ENCODE assay signal across 13 cellular contexts in the genomic region with DNA sequence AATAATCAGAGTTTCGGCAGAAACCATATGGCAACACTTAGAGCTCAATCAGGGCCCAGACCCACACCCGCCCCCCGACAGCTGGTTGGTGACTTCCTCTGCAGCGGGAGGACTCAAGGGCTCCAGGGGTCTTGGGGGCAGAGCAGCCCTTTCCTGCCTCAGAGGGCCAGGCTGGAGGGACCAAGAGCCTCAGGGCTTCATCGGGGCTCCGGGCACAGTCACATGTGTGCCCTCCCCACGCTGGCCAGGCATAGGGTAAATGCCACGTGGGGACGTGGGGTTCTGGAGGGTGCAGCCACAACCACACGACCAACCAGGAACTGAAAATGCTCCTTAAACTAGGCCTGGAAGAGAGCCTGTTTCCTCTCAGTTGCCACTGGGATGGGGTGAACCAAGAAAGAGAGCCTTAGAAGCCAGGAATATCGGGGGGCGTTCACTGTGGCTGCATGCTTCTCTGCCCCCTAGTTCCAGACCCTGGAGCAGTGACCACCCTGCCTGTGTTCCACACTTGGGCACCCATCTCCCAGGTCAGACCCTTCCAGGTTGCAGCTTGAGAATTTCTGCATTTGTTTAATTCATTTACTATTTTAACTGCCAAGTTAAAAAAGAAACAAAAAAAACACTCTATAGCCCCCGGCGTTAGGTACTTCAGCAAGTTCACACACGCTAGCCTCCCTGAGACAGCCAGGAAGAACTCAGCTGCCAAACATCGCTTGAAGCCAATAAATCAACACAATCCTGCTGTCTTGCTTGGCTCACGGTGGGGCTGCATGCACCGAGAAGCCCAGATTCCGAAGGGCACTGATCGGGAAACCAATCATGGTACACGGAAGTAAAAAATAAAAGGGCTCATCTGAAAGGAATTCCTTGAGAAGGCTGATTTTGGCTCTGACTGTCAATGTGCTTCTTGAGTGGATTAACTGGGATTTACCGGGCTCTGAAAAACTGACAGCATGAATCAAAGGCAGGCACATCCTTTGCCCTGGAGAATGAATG. TPM values are rescaled to one million over a fixed set of nuclear protein-coding genes. Genes with fewer than 3 reads are reported as not detected.
A peak's percentile ranks its signal among the peaks of the same experiment; 100 is the strongest.
DNase-seq lines count a peak whose midpoint lies in the region; ATAC-seq, FAIRE-seq and TF ChIP-seq lines count a peak whose summit lies in the region.
"Had no signal": no experiment of that assay in that cellular context is flagged by ENCODE, and none has a peak within 500 bp of the region (broad histone marks: within the 10 kb centered on the region; RNA-seq: fewer than 3 reads in every experiment).

No MANE protein-coding gene starts in this region.

- H3K36me3 ChIP-seq in osteoblast (ENCODE audit: insufficient read depth, low read length): no peaks in the 10 kb centered on the region
- H3K36me3 ChIP-seq: neutrophil had no signal

- no peak overlapping the region for H3K27ac ChIP-seq in osteoblast (ENCODE audit: low read depth, low read length)
- H3K27ac ChIP-seq: neutrophil had no signal

- H2AFZ ChIP-seq in osteoblast (ENCODE audit: low read length): peak overlapping the region; percentile 56

- peaks cover 5% of the 10 kb centered on the region for H3K9me3 Mint-ChIP-seq in chondrocyte (ENCODE audit: low read depth)

- H3K4me3 Mint-ChIP-seq in chondrocyte (ENCODE audit: unreplicated experiment): no peak overlapping the region
- H3K4me3 Mint-ChIP-seq: stimulated activated naive CD8-positive, alpha-beta T cell treated with anti-CD3 and anti-CD28 coated beads, Interleukin-15, amount 100 ng/mL, for 72 hours had no signal

- intact Hi-C loops in left colon (cut with DNase I, micrococcal nuclease): no loop called here

- no peaks in the 10 kb centered on the region for H3K4me1 ChIP-seq in osteoblast (ENCODE audit: insufficient read depth, low read length)

- peaks cover 2% of the 10 kb centered on the region for H3K36me3 Mint-ChIP-seq in chondrocyte (ENCODE audit: low read depth)

- FAIRE-seq in urothelium cell line (lab: Jason Lieb, UNC): no peak
- FAIRE-seq: endothelial cell of umbilical vein had no signal

- peaks cover 6% of the 10 kb centered on the region for H3K4me1 Mint-ChIP-seq in chondrocyte (ENCODE audit: low read depth)
- H3K4me1 Mint-ChIP-seq: stimulated activated naive CD8-positive, alpha-beta T cell treated with anti-CD3 and anti-CD28 coated beads, Interleukin-15, amount 100 ng/mL, for 72 hours had no signal

- H4K20me1 ChIP-seq in osteoblast (ENCODE audit: insufficient read depth, low read length): no peaks in the 10 kb centered on the region

- DNase-seq in Daoy (ENCODE audit: low read depth): peak; percentile 64
- DNase-seq in NCI-H2196 (lab: John Stamatoyannopoulos, UW; ENCODE audit: unreplicated experiment): peak; percentile 37
- peak; percentile 89 for DNase-seq in chondrocyte (ENCODE audit: low spot score)
- peak; percentile 85 for DNase-seq in osteoblast (ENCODE audit: insufficient read length, low spot score, missing footprints)
- DNase-seq in SW480 (ENCODE audit: low spot score): no peak
- DNase-seq in left colon: no peak
- DNase-seq in urothelium cell line (ENCODE audit: low spot score): no peak
- DNase-seq: stimulated activated CD4-positive, alpha-beta T cell treated with anti-CD3 and anti-CD28 coated beads, Interleukin-2, amount 100 ng/mL, for 24 hours; stimulated activated naive CD8-positive, alpha-beta T cell treated with anti-CD3 and anti-CD28 coated beads, Interleukin-15, amount 100 ng/mL, for 72 hours; T-helper 1 cell had no signal

- H3K27ac Mint-ChIP-seq in chondrocyte (ENCODE audit: unreplicated experiment): no peak overlapping the region
- H3K27ac Mint-ChIP-seq: stimulated activated naive CD8-positive, alpha-beta T cell treated with anti-CD3 and anti-CD28 coated beads, Interleukin-15, amount 100 ng/mL, for 72 hours had no signal

- H3K4me3 ChIP-seq in osteoblast (ENCODE audit: insufficient read depth, low read length): no peak overlapping the region

- no peaks in the 10 kb centered on the region for H3K9me3 ChIP-seq in osteoblast (ENCODE audit: low read depth, low read length)

- peaks cover 4% of the 10 kb centered on the region for H3K27me3 ChIP-seq in osteoblast (ENCODE audit: insufficient read depth, low read length)
- H3K27me3 ChIP-seq: neutrophil had no signal

- H3K4me2 ChIP-seq in osteoblast (ENCODE audit: insufficient read depth, low read length): no peak overlapping the region

- TF ChIP-seq CTCF in chondrocyte (IDR thresholded peaks at IDR 0.05) (no peak), osteoblast (IDR thresholded peaks at IDR 0.05; ENCODE audit: extremely low read depth, low read depth, low read length) (no peak)

- H3K79me2 ChIP-seq in osteoblast (ENCODE audit: insufficient read depth, low read length): no peaks in the 10 kb centered on the region

- ATAC-seq in HG03095 (IDR thresholded peaks at IDR 0.05; ENCODE audit: unreplicated experiment) (no peak), left colon (no peak)
- ATAC-seq: stimulated activated naive CD8-positive, alpha-beta T cell treated with anti-CD3 and anti-CD28 coated beads, Interleukin-15, amount 100 ng/mL, for 72 hours had no signal

- H3K27me3 Mint-ChIP-seq in chondrocyte (ENCODE audit: low read depth): peaks cover 54% of the 10 kb centered on the region

RNA-seq across cellular contexts. Expression of gene PHYKPL, which starts 56.1 kb away (rescaled TPM):
- total RNA-seq in Daoy (2014; rRNA removed; shearing (Covaris generic)): 12.3 and 14.1 TPM in 2 replicates
- total RNA-seq in chondrocyte (40.0 to 49.1 TPM (median 43.8 TPM) in 3 replicates), osteoblast (35.1 and 36.5 TPM in 2 replicates), left colon (100 to 1,000 TPM; 157 to 180 TPM)

Comparison
In these comparisons a context has a peak if more than half of its experiments do, and no peak if none do; other contexts are left out.
1. DNase-seq: peak in Daoy (single experiment), NCI-H2196 (single experiment), chondrocyte (single experiment) and osteoblast (single experiment); none in SW480 (single experiment), left colon (0 of 2) and urothelium cell line (single experiment).